In genomic region chr18:12882416-12882815, GRCh38 we compare ENCODE assay signal across 8 cellular contexts. TPM values are rescaled to one million over a fixed set of nuclear protein-coding genes. Genes with fewer than 3 reads are reported as not detected.
DNase-seq lines count a peak whose midpoint lies in the region; ATAC-seq and TF ChIP-seq lines count a peak whose summit lies in the region.

No MANE protein-coding gene starts in this region.

- H3K9me3 ChIP-seq in PC-9 (ENCODE audit: insufficient read depth, low read depth) = no peaks in the 10 kb centered on the region
- no peaks in the 10 kb centered on the region for H3K9me3 ChIP-seq in psoas muscle

- 0 out of 2 replicates have a peak, but pooled peaks cover 11% of the 10 kb centered on the region for H3F3A ChIP-seq in PC-9 (ENCODE audit: insufficient read depth, low read depth)

- H3K4me1 ChIP-seq in PC-9 (replicated peaks; ENCODE audit: insufficient read depth) (peaks cover 33% of the 10 kb centered on the region), psoas muscle (peaks cover 32% of the 10 kb centered on the region)

- CTCF ChIA-PET in PC-9 (lab: Charles Lee) (interaction anchor here (0.6 kb wide), 1 partner anchor 252 kb away, joined by 3 read pairs; no protein-coding TSS in a partner anchor), RWPE1 (lab: Yijun Ruan, JAX) (interaction anchor here (1.1 kb wide), 1 partner anchor 52 kb away, joined by 3 read pairs; no protein-coding TSS in a partner anchor)

- 16 to 18% (median 18%) methylated on average over 3 of the region's 3 CpGs for WGBS in psoas muscle, 3 donors

- peaks cover 6% of the 10 kb centered on the region; the same call in 1 of the 2 replicates for H3K36me3 ChIP-seq in PC-9 (ENCODE audit: low read depth)
- H3K36me3 ChIP-seq in psoas muscle (ENCODE audit: insufficient read depth in 1 of 2, low read depth in 1 of 2) = no peaks in the 10 kb centered on the region

- POLR2A ChIA-PET in PC-9 (lab: Charles Lee; ENCODE audit: unreplicated experiment) = interaction anchor here (0.6 kb wide), 2 partner anchors 13 to 141 kb away, joined by 3 read pairs; no protein-coding TSS in a partner anchor
- POLR2A ChIA-PET in RWPE1 (lab: Yijun Ruan, JAX; ENCODE audit: low non-redundant PET) = no interaction called here

- peak overlapping the region; percentile 91; the same call in 1 of the 2 replicates for H3K4me3 ChIP-seq in GM08714 (ENCODE audit: low read length)
- peak overlapping the region; percentile 99 for H3K4me3 ChIP-seq in PC-9
- H3K4me3 ChIP-seq in epithelial cell of proximal tubule (ENCODE audit: low read depth, low read length) = peak overlapping the region; percentile 88
- peak overlapping the region; percentile 76 for H3K4me3 ChIP-seq in psoas muscle

- TSS peak; percentile 25 for BruUV-seq in PC-9 (replicated peaks; lab: Mats Ljungman, UMichigan)

- ATAC-seq in psoas muscle (no peak), GM21786 (IDR thresholded peaks at IDR 0.05; ENCODE audit: unreplicated experiment) (no peak)

- H3K9me2 ChIP-seq in PC-9 (ENCODE audit: insufficient read depth) = no peaks in the 10 kb centered on the region

- H3K79me2 ChIP-seq in PC-9 (ENCODE audit: low read depth) = peaks cover 82% of the 10 kb centered on the region

- H3K27ac ChIP-seq in PC-9 (peak overlapping the region; percentile 95), psoas muscle (peak overlapping the region; percentile 99), RWPE1 (no peak overlapping the region)

- intact Hi-C loops in PC-9 (cut with micrococcal nuclease; ENCODE audit: unreplicated experiment) (loop anchor here (5.0 kb wide), 1 partner anchor 65 kb away; the partner anchor contains the start of gene SEH1L), psoas muscle (cut with DNase I) (loop anchor here in 1 of 2 donors (5.0 kb wide), 1 partner anchor 65 kb away; the partner anchor contains the start of gene SEH1L)

- H4K20me1 ChIP-seq in PC-9 (ENCODE audit: insufficient read depth) = peaks cover 35% of the 10 kb centered on the region

- DNase-seq in PC-9 = no peak
- DNase-seq in epithelial cell of proximal tubule (ENCODE audit: low read depth) = no peak
- DNase-seq in psoas muscle = no peak
- no peak for DNase-seq in midbrain (lab: John Stamatoyannopoulos, UW)
- DNase-seq in D341Med (ENCODE audit: low spot score) = no peak
- DNase-seq in RWPE1 (ENCODE audit: low spot score) = no peak

- H3K27me3 ChIP-seq in PC-9 (ENCODE audit: insufficient read depth, low read depth) (no peaks in the 10 kb centered on the region), psoas muscle (ENCODE audit: insufficient read depth in 3 of 3, low read length in 2 of 3) (no peaks in the 10 kb centered on the region)

- peak overlapping the region; percentile 90 for H3K4me2 ChIP-seq in PC-9

- TF ChIP-seq CTCF in PC-9 (conservative IDR thresholded peaks at IDR 0.05) (no peak), epithelial cell of proximal tubule (conservative IDR thresholded peaks at IDR 0.05; ENCODE audit: low read depth, low read length) (no peak), psoas muscle (IDR thresholded peaks at IDR 0.05) (no peak), RWPE1 (conservative IDR thresholded peaks at IDR 0.05; ENCODE audit: low read depth) (no peak)

- H2AFZ ChIP-seq in PC-9 = no peak overlapping the region

RNA-seq across cellular contexts. Expression of gene PTPN2, which starts 1.6 kb away (rescaled TPM):
- total RNA-seq in PC-9 (2021) = 77.2 and 78.1 TPM in 2 replicates
- 29.6 and 54.0 TPM in 2 replicates for total RNA-seq in epithelial cell of proximal tubule
- total RNA-seq in psoas muscle = 10 to 100 TPM in 3 of 4 donors, 1 to 10 TPM in 1; 8.4 to 21.9 (median 14.5) TPM
- 10 to 100 TPM; 12.5 to 27.0 (median 13.7) TPM for polyA plus RNA-seq in psoas muscle
